21 cellular contexts compared by ENCODE assay signal in genomic region chr7:76325092-76325491, GRCh38.
"Had no signal": no experiment of that assay in that cellular context is flagged by ENCODE, and none has a peak within 500 bp of the region (broad histone marks: within the 10 kb centered on the region; RNA-seq: fewer than 3 reads in every experiment).

No MANE protein-coding gene starts in this region.

- H3K27ac ChIP-seq: parathyroid adenoma, stomach, upper lobe of right lung had no signal

- ATAC-seq: activated naive CD8-positive, alpha-beta T cell treated with anti-CD3 and anti-CD28 coated beads, Interleukin-2, amount 50 U/mL, for 24 hours; effector memory CD8-positive, alpha-beta T cell; natural killer cell treated with Interleukin-12 subunit alpha and Interleukin-12 subunit beta and Interleukin-15 and Interleukin-18, amount 100 ng/mL, for 72 hours; stimulated activated memory B cell treated with anti-CD40 and anti-IgM and Interleukin-4, amounts not matched to agents 10 μg/mL and 1 μg/mL and 100 μg/mL, for 72 hours; upper lobe of right lung had no signal

- H3K27ac Mint-ChIP-seq: activated B cell treated with CpG ODN at 0.5 μM for 24 hours; activated naive CD4-positive, alpha-beta T cell treated with anti-CD3 and anti-CD28 coated beads for 36 hours; activated naive CD8-positive, alpha-beta T cell treated with anti-CD3 and anti-CD28 coated beads, Interleukin-2, amount 50 U/mL, for 24 hours; memory B cell; natural killer cell treated with Interleukin-12 subunit alpha and Interleukin-12 subunit beta and Interleukin-15 and Interleukin-18, amount 100 ng/mL, for 72 hours; stimulated activated memory B cell treated with anti-CD40 and anti-IgM and Interleukin-4, amounts not matched to agents 10 μg/mL and 1 μg/mL and 100 μg/mL, for 72 hours had no signal

- DNase-seq: activated B cell treated with CpG ODN at 0.5 μM for 24 hours; activated CD4-positive, alpha-beta T cell treated with anti-CD3 and anti-CD28 coated beads for 4 hours; activated CD4-positive, alpha-beta T cell treated with anti-CD3 and anti-CD28 coated beads, Interleukin-2, amount 50 U/mL, for 48 hours; activated effector memory CD4-positive, alpha-beta T cell treated with Interleukin-2 at 50 U/mL for 16 hours; activated naive CD4-positive, alpha-beta T cell treated with anti-CD3 and anti-CD28 coated beads for 36 hours; activated naive CD8-positive, alpha-beta T cell treated with anti-CD3 and anti-CD28 coated beads, Interleukin-2, amount 50 U/mL, for 24 hours; activated T-cell treated with anti-CD3 and anti-CD28 coated beads, Interleukin-2, amount 50 U/mL, for 48 hours; caudate nucleus; effector memory CD8-positive, alpha-beta T cell; hypothalamus; stimulated activated CD4-positive, alpha-beta T cell treated with anti-CD3 and anti-CD28 coated beads, Interleukin-12 subunit alpha, Interleukin-12 subunit beta, amount 100 ng/mL, for 4 hours; stomach; T1000; upper lobe of right lung had no signal

- H3K4me1 ChIP-seq: upper lobe of right lung had no signal

- H3K9me3 Mint-ChIP-seq: activated B cell treated with CpG ODN at 0.5 μM for 24 hours; activated naive CD4-positive, alpha-beta T cell treated with anti-CD3 and anti-CD28 coated beads for 36 hours; activated naive CD8-positive, alpha-beta T cell treated with anti-CD3 and anti-CD28 coated beads, Interleukin-2, amount 50 U/mL, for 24 hours; brain; effector memory CD8-positive, alpha-beta T cell; memory B cell; natural killer cell treated with Interleukin-12 subunit alpha and Interleukin-12 subunit beta and Interleukin-15 and Interleukin-18, amount 100 ng/mL, for 72 hours; stimulated activated memory B cell treated with anti-CD40 and anti-IgM and Interleukin-4, amounts not matched to agents 10 μg/mL and 1 μg/mL and 100 μg/mL, for 72 hours; T-helper 1 cell treated with Interleukin-12 subunit alpha and Interleukin-12 subunit beta and Interleukin-4 antibody, amounts not matched to agents 30 μg/mL and 1 μg/mL, for 36 hours had no signal

- H3K9me3 ChIP-seq: esophagus muscularis mucosa, stomach, upper lobe of right lung had no signal

- H2AFZ ChIP-seq: parathyroid adenoma had no signal

- H3K27me3 ChIP-seq: esophagus muscularis mucosa, stomach, upper lobe of right lung had no signal

- H3K4me3 Mint-ChIP-seq: activated B cell treated with CpG ODN at 0.5 μM for 24 hours; activated naive CD4-positive, alpha-beta T cell treated with anti-CD3 and anti-CD28 coated beads for 36 hours; activated naive CD8-positive, alpha-beta T cell treated with anti-CD3 and anti-CD28 coated beads, Interleukin-2, amount 50 U/mL, for 24 hours; brain; effector memory CD8-positive, alpha-beta T cell; memory B cell; natural killer cell treated with Interleukin-12 subunit alpha and Interleukin-12 subunit beta and Interleukin-15 and Interleukin-18, amount 100 ng/mL, for 72 hours; stimulated activated memory B cell treated with anti-CD40 and anti-IgM and Interleukin-4, amounts not matched to agents 10 μg/mL and 1 μg/mL and 100 μg/mL, for 72 hours; T-helper 1 cell treated with Interleukin-12 subunit alpha and Interleukin-12 subunit beta and Interleukin-4 antibody, amounts not matched to agents 30 μg/mL and 1 μg/mL, for 36 hours had no signal

- H3K9ac ChIP-seq: parathyroid adenoma had no signal

- H3K27me3 Mint-ChIP-seq: activated B cell treated with CpG ODN at 0.5 μM for 24 hours; activated naive CD8-positive, alpha-beta T cell treated with anti-CD3 and anti-CD28 coated beads, Interleukin-2, amount 50 U/mL, for 24 hours; brain; effector memory CD8-positive, alpha-beta T cell; memory B cell; natural killer cell treated with Interleukin-12 subunit alpha and Interleukin-12 subunit beta and Interleukin-15 and Interleukin-18, amount 100 ng/mL, for 72 hours; stimulated activated memory B cell treated with anti-CD40 and anti-IgM and Interleukin-4, amounts not matched to agents 10 μg/mL and 1 μg/mL and 100 μg/mL, for 72 hours had no signal

- H3K4me3 ChIP-seq: esophagus muscularis mucosa, stomach, upper lobe of right lung had no signal
